9 cellular contexts compared by ENCODE assay signal in the genomic region with DNA sequence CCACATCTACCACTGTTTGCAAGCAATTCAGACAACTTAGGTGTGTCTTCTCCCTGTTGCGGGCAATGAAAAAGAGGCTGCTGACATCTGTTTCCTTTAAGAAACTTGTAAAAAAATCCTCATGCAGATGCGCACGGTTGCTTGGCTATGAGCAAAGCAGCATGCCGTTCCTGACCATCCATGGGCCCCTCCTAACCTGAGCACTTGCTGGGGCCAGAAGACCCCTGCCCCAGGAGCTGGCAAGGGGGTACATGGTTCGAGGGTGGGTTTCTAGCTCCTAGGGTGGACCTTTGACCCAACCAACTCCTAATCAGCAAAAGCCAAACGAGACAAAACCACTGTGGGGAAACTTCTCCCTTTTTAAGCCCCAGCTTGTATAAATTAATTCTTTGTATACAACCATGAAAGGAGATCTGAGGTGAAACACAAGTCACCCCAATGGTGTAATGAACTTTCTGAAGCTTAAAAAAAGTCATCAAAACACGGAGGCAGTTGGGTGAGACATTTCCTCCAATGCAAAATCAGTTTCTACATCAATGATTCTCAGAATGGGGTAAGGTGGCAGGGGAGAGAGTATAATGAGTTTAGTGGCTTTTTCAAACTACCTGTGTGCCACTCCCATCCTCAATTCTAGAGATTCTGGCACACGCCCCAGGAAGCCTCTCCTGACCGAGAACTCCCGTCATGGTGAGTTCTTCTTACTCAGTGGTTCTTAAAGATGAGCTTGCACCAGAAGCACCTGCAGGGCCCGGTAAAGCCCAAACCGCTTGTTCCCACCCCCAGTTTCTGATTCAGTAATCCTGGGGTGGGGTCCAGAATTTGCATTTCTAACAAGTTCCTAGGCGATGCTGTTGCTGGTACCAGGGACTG. TPM values are rescaled to one million over a fixed set of nuclear protein-coding genes. Genes with fewer than 3 reads are reported as not detected.
A peak's percentile ranks its signal among the peaks of the same experiment; 100 is the strongest.
DNase-seq lines count a peak whose midpoint lies in the region; ATAC-seq and TF ChIP-seq lines count a peak whose summit lies in the region.
"Had no signal": no experiment of that assay in that cellular context is flagged by ENCODE, and none has a peak within 500 bp of the region (broad histone marks: within the 10 kb centered on the region; RNA-seq: fewer than 3 reads in every experiment).

No MANE protein-coding gene starts in this region.

- H3K4me3 Mint-ChIP-seq in GM23338 (no peak overlapping the region), Calu3 (ENCODE audit: low read depth, unreplicated experiment) (no peak overlapping the region)

- TF ChIP-seq CTCF in GM23338 (conservative IDR thresholded peaks at IDR 0.05; ENCODE audit: low read depth in 2 of 2) (no peak), Loucy (conservative IDR thresholded peaks at IDR 0.05; ENCODE audit: low read length) (no peak), Calu3 (IDR thresholded peaks at IDR 0.05; ENCODE audit: unreplicated experiment) (no peak)

- no peak overlapping the region for H3K18ac ChIP-seq in mesendoderm (ENCODE audit: low read length)

- H3K4me1 ChIP-seq in GM23338 (ENCODE audit: insufficient read depth) = peaks cover 31% of the 10 kb centered on the region
- peaks cover 64% of the 10 kb centered on the region for H3K4me1 ChIP-seq in Loucy (ENCODE audit: insufficient read depth, low read length, poor library complexity, severe bottlenecking)
- H3K4me1 ChIP-seq in mesendoderm (ENCODE audit: control insufficient read depth, low read depth, low read length) = peaks cover 3% of the 10 kb centered on the region

- H4K20me1 ChIP-seq in GM23338 (replicated peaks; ENCODE audit: insufficient read depth) (no peaks in the 10 kb centered on the region), Loucy (ENCODE audit: insufficient read depth, low read length, poor library complexity, severe bottlenecking) (no peaks in the 10 kb centered on the region)

- no peaks in the 10 kb centered on the region for H3K9me2 ChIP-seq in GM23338 (ENCODE audit: insufficient read depth)
- H3K9me2 ChIP-seq in Loucy (replicated peaks; ENCODE audit: low read depth, low read length) = no peaks in the 10 kb centered on the region

- no peak overlapping the region for H2BK15ac ChIP-seq in mesendoderm (replicated peaks; ENCODE audit: low read depth)

- H3K4ac ChIP-seq in mesendoderm (ENCODE audit: low read depth, low read length) = peak overlapping the region; percentile 9

- H3K79me2 ChIP-seq in GM23338 (replicated peaks; ENCODE audit: insufficient read depth) (no peaks in the 10 kb centered on the region), Loucy (ENCODE audit: insufficient read depth, low read length) (0 out of 2 replicates have a peak, but pooled peaks cover 2% of the 10 kb centered on the region), mesendoderm (ENCODE audit: control insufficient read depth, insufficient read depth, low read length) (no peaks in the 10 kb centered on the region)

- H3K27ac Mint-ChIP-seq in GM23338 (no peak overlapping the region), Calu3 (ENCODE audit: unreplicated experiment) (no peak overlapping the region)

- H4K5ac ChIP-seq in mesendoderm (ENCODE audit: low read length) = no peak overlapping the region

- CTCF ChIA-PET in Calu3 (lab: Charles Lee) = no interaction called here

- ATAC-seq in GM18858 (IDR thresholded peaks at IDR 0.05; ENCODE audit: unreplicated experiment) = peak; percentile 35
- ATAC-seq in GM23338 = no peak

- H2AFZ ChIP-seq in GM23338 (no peak overlapping the region), Loucy (ENCODE audit: low read length) (no peak overlapping the region)

- no peaks in the 10 kb centered on the region for H3K9me3 ChIP-seq in Loucy (ENCODE audit: insufficient read depth, low read depth, low read length)
- H3K9me3 ChIP-seq: adrenal gland had no signal

- H4K8ac ChIP-seq in mesendoderm (ENCODE audit: low read depth, low read length) = no peak overlapping the region

- H3K27me3 ChIP-seq in GM23338 (ENCODE audit: insufficient read depth) (no peaks in the 10 kb centered on the region), Loucy (ENCODE audit: insufficient read depth, low read length, poor library complexity, severe bottlenecking) (no peaks in the 10 kb centered on the region), mesendoderm (ENCODE audit: insufficient read depth, low read length, poor library complexity) (no peaks in the 10 kb centered on the region)
- H3K27me3 ChIP-seq: adrenal gland had no signal

- H2BK120ac ChIP-seq in mesendoderm (ENCODE audit: low read depth, low read length) = no peak overlapping the region

- no peak overlapping the region for H2BK5ac ChIP-seq in mesendoderm (ENCODE audit: low read length)

- H3K27ac ChIP-seq in GM23338 (ENCODE audit: low read depth) = no peak overlapping the region
- no peak overlapping the region for H3K27ac ChIP-seq in mesendoderm (ENCODE audit: low read depth, low read length)
- H3K27ac ChIP-seq: adrenal gland had no signal

- no peaks in the 10 kb centered on the region for H3K36me3 ChIP-seq in GM23338 (ENCODE audit: insufficient read depth)
- H3K36me3 ChIP-seq in Loucy (ENCODE audit: insufficient read depth, low read length) = no peaks in the 10 kb centered on the region
- no peaks in the 10 kb centered on the region for H3K36me3 ChIP-seq in mesendoderm (ENCODE audit: control insufficient read depth, insufficient read depth, low read length)
- H3K36me3 ChIP-seq: adrenal gland had no signal

- H3K4me2 ChIP-seq in GM23338 (0 out of 2 replicates have a peak overlapping the region, but pooled peaks have one; percentile 12), Loucy (ENCODE audit: low read depth, low read length, poor library complexity, severe bottlenecking) (peak overlapping the region; percentile 81), mesendoderm (ENCODE audit: low read length) (no peak overlapping the region)

- H3K27me3 Mint-ChIP-seq in GM23338 (ENCODE audit: insufficient read depth, low read depth, poor library complexity) (peaks cover 14% of the 10 kb centered on the region), Calu3 (ENCODE audit: unreplicated experiment) (no peaks in the 10 kb centered on the region)

- no peaks in the 10 kb centered on the region for H3K36me3 Mint-ChIP-seq in GM23338 (ENCODE audit: low read depth)
- H3K36me3 Mint-ChIP-seq in Calu3 (ENCODE audit: insufficient read depth, unreplicated experiment) = no peaks in the 10 kb centered on the region

- no peaks in the 10 kb centered on the region for H3K79me1 ChIP-seq in mesendoderm (ENCODE audit: low read length)

- WGBS in mesendoderm (ENCODE audit: extremely low coverage, insufficient coverage, low lambda C conversion rate) = no CpG with 5 or more reads among the region's 13 CpGs

- no peak overlapping the region for H3K56ac ChIP-seq in mesendoderm (ENCODE audit: low read length)

- H3K9me3 Mint-ChIP-seq in GM23338 = no peaks in the 10 kb centered on the region
- no peaks in the 10 kb centered on the region for H3K9me3 Mint-ChIP-seq in Calu3 (ENCODE audit: low read depth, unreplicated experiment)

- intact Hi-C loops in Calu3 (cut with micrococcal nuclease; ENCODE audit: unreplicated experiment) = loop anchor here (5.0 kb wide), 1 partner anchor 40 kb away; no protein-coding TSS in a partner anchor

- BruUV-seq in Calu3 (replicated peaks; lab: Mats Ljungman, UMichigan) = no TSS peak

- H3K4me1 Mint-ChIP-seq in GM23338 (peaks cover 37% of the 10 kb centered on the region), Calu3 (ENCODE audit: low read depth, unreplicated experiment) (peaks cover 8% of the 10 kb centered on the region)

- H3F3A ChIP-seq in GM23338 (replicated peaks; ENCODE audit: low read depth) (0 out of 2 replicates have a peak, but pooled peaks cover 2% of the 10 kb centered on the region), Loucy (ENCODE audit: low read depth) (peaks cover 10% of the 10 kb centered on the region)

- no peak overlapping the region for H2AK5ac ChIP-seq in mesendoderm (ENCODE audit: low read length)

- H3K23ac ChIP-seq in mesendoderm (ENCODE audit: low read length) = no peak overlapping the region

- H3K9ac ChIP-seq in Loucy (ENCODE audit: low read depth, low read length, poor library complexity, severe bottlenecking) = peak overlapping the region; percentile 69
- H3K9ac ChIP-seq in mesendoderm (ENCODE audit: low read length) = no peak overlapping the region

- no peak overlapping the region for H3K4me3 ChIP-seq in GM23338
- H3K4me3 ChIP-seq in Loucy (ENCODE audit: low read length, poor library complexity, severe bottlenecking) = peak overlapping the region; percentile 67
- no peak overlapping the region for H3K4me3 ChIP-seq in mesendoderm (ENCODE audit: low read length)
- H3K4me3 ChIP-seq: adrenal gland had no signal

- DNase-seq in GM23338 (ENCODE audit: low spot score) (no peak), mesendoderm (no peak), NCI-H69 (lab: John Stamatoyannopoulos, UW) (no peak), GM03348 (ENCODE audit: low spot score) (no peak), Calu3 (no peak), NCI-H1092 treated with DMSO at 0.1 percent for 48 hours (lab: John Stamatoyannopoulos, UW) (no peak)

TF ChIP-seq in GM23338, 12 proteins besides CTCF, POLR2A, EP300 and RAD21 (continues in another document):
- no peak for TF ChIP-seq CREB1 (CRISPR knock-in tag; IDR thresholded peaks at IDR 0.05; ENCODE audit: low read depth)
- TF ChIP-seq NANOG (IDR thresholded peaks at IDR 0.05; ENCODE audit: borderline replicate concordance) = no peak
- no peak for TF ChIP-seq STAT1 (IDR thresholded peaks at IDR 0.05; ENCODE audit: unreplicated experiment)
- no peak for TF ChIP-seq POLR2AphosphoS5 (IDR thresholded peaks at IDR 0.05; ENCODE audit: low read depth)
- TF ChIP-seq ETS1 (IDR thresholded peaks at IDR 0.05) = no peak

RNA-seq across cellular contexts. Expression of gene CPN2, which starts 44.1 kb away (rescaled TPM):
- 0.14 TPM in 1 of 2 replicates, not detected in the other for total RNA-seq in GM23338 (2014; rRNA removed; shearing (Covaris generic))
- polyA plus RNA-seq in GM23338 (2016; fragmentation: Nextera tagmentation; extraction: Ambion mirVana) = 0.10 TPM in 1 of 2 replicates, not detected in the other
- polyA plus RNA-seq in mesendoderm (2013, experiment 1 of 2) = 0.01 TPM
- 0.01 TPM for polyA plus RNA-seq in mesendoderm (2013, experiment 2 of 2)
- total RNA-seq in Calu3 (2022) = not detected in 2 replicates
